ENCODE assay signal across 26 cellular contexts in the genomic region with DNA sequence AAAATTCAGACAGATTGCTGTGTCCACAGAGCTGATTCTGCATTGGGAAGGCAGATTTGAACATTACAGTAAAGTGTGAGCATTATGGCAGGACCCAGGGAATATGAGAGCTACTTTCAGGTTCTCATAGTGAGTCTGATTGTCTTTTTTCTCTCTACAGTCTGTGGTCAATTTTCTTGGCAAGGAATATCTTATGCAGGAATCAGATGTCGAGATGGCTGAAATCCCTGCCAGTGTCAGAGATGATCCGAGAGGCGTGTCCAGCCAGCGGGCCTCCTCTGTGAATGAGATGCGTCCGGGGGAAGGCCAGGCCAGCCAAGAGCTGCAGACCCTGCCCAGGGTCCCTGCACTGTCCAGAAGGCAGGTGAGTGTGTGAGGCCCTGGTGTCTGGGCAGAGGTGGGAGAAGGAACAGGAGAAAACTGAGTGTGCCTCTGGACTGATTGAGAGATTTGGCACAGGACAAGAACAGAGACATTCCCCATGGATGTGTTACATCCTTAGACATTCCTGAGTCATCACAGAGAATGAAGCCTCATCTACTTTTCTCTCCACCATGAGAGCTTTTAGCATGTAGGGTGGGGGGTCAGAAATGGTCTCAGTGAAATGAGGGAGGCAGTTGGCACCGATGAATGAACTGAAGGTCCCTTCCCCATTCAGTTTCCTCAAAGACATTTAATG. TPM values are rescaled to one million over a fixed set of nuclear protein-coding genes. Genes with fewer than 3 reads are reported as not detected.
DNase-seq lines count a peak whose midpoint lies in the region; ATAC-seq, FAIRE-seq and TF ChIP-seq lines count a peak whose summit lies in the region.
"Had no signal": no experiment of that assay in that cellular context is flagged by ENCODE, and none has a peak within 500 bp of the region (broad histone marks: within the 10 kb centered on the region; RNA-seq: fewer than 3 reads in every experiment).

No MANE protein-coding gene starts in this region.

- POLR2A ChIA-PET in CD8-positive, alpha-beta T cell (lab: Charles Lee), result no interaction called here

- H3K4me1 ChIP-seq in GM23338 (ENCODE audit: insufficient read depth), result no peaks in the 10 kb centered on the region
- H3K4me1 ChIP-seq in foreskin keratinocyte, result no peaks in the 10 kb centered on the region
- H3K4me1 ChIP-seq in CD8-positive, alpha-beta T cell (ENCODE audit: insufficient read depth, low read length), result no peaks in the 10 kb centered on the region
- H3K4me1 ChIP-seq: spleen, upper lobe of right lung had no signal

- DNase-seq in GM23338 (ENCODE audit: low spot score), result no peak
- peak; percentile 32 for DNase-seq in RKO (ENCODE audit: low spot score)
- peak; percentile 7 to 41 for DNase-seq in foreskin keratinocyte
- DNase-seq in urothelium cell line (ENCODE audit: low spot score), result peak; percentile 14
- no peak for DNase-seq in iPS-NIHi7 (ENCODE audit: extremely low spot score)
- no peak for DNase-seq in CD8-positive, alpha-beta T cell
- DNase-seq in D721Med (ENCODE audit: insufficient read length, low spot score), result no peak
- DNase-seq: activated CD8-positive, alpha-beta T cell treated with anti-CD3 and anti-CD28 coated beads, Interleukin-2, amount 10 ng/mL, durations not matched to agents 7 days and 5 days; activated naive CD4-positive, alpha-beta T cell treated with anti-CD3 and anti-CD28 coated beads for 36 hours; activated T-cell treated with anti-CD3 and anti-CD28 coated beads, Interleukin-2, amount 50 U/mL, for 1 hour; caudate nucleus; dorsolateral prefrontal cortex; Karpas-422; midbrain; NCI-H1105; NCI-H2081 treated with DMSO at 0.1 percent for 48 hours; NCI-H524; spleen; stimulated activated CD4-positive, alpha-beta T cell treated with anti-CD3 and anti-CD28 coated beads, Interleukin-4, amount 100 ng/mL, for 4 hours; upper lobe of right lung had no signal

- no peaks in the 10 kb centered on the region for H3K9me3 ChIP-seq in CD8-positive, alpha-beta T cell (ENCODE audit: low read length)
- H3K9me3 ChIP-seq: spleen, upper lobe of right lung had no signal

- H3K27ac ChIP-seq in GM23338 (ENCODE audit: low read depth) (no peak overlapping the region), foreskin keratinocyte (no peak overlapping the region)
- H3K27ac ChIP-seq in CD8-positive, alpha-beta T cell (ENCODE audit: low read depth, low read length), result no peak overlapping the region
- H3K27ac ChIP-seq: dorsolateral prefrontal cortex, RWPE1, spleen, upper lobe of right lung had no signal

- no peak overlapping the region for H3K4me2 ChIP-seq in GM23338

- 0 out of 2 replicates have a peak overlapping the region, but pooled peaks have one; percentile 63 for H3K27ac Mint-ChIP-seq in GM23338
- no peak overlapping the region for H3K27ac Mint-ChIP-seq in CD8-positive, alpha-beta T cell
- H3K27ac Mint-ChIP-seq: activated CD8-positive, alpha-beta T cell treated with anti-CD3 and anti-CD28 coated beads, Interleukin-2, amount 10 ng/mL, durations not matched to agents 7 days and 5 days; activated naive CD4-positive, alpha-beta T cell treated with anti-CD3 and anti-CD28 coated beads for 36 hours had no signal

- no peak for ATAC-seq in GM23338
- peak; percentile 39 for ATAC-seq in foreskin keratinocyte
- no peak for ATAC-seq in CD8-positive, alpha-beta T cell
- ATAC-seq: activated CD8-positive, alpha-beta T cell treated with anti-CD3 and anti-CD28 coated beads, Interleukin-2, amount 10 ng/mL, durations not matched to agents 7 days and 5 days; upper lobe of right lung had no signal

- H3K36me3 ChIP-seq in GM23338 (ENCODE audit: insufficient read depth), result no peaks in the 10 kb centered on the region
- H3K36me3 ChIP-seq in CD8-positive, alpha-beta T cell (ENCODE audit: insufficient read depth, low read length), result no peaks in the 10 kb centered on the region
- H3K36me3 ChIP-seq: spleen, upper lobe of right lung had no signal

- peaks cover 11% of the 10 kb centered on the region for H3K27me3 Mint-ChIP-seq in GM23338 (ENCODE audit: insufficient read depth, low read depth, poor library complexity)
- no peaks in the 10 kb centered on the region for H3K27me3 Mint-ChIP-seq in CD8-positive, alpha-beta T cell (ENCODE audit: low read depth)

- intact Hi-C loops in CD8-positive, alpha-beta T cell (cut with DNase I, micrococcal nuclease), result no loop called here

- CTCF ChIA-PET in CD8-positive, alpha-beta T cell (lab: Charles Lee), result no interaction called here

- no peak overlapping the region for H3K4me3 Mint-ChIP-seq in GM23338
- H3K4me3 Mint-ChIP-seq in CD8-positive, alpha-beta T cell, result no peak overlapping the region
- H3K4me3 Mint-ChIP-seq: activated CD8-positive, alpha-beta T cell treated with anti-CD3 and anti-CD28 coated beads, Interleukin-2, amount 10 ng/mL, durations not matched to agents 7 days and 5 days; activated naive CD4-positive, alpha-beta T cell treated with anti-CD3 and anti-CD28 coated beads for 36 hours had no signal

- no peaks in the 10 kb centered on the region for H3F3A ChIP-seq in GM23338 (replicated peaks; ENCODE audit: low read depth)

- H3K36me3 Mint-ChIP-seq in GM23338 (ENCODE audit: low read depth), result peaks cover 3% of the 10 kb centered on the region; the same call in 1 of the 3 replicates
- no peaks in the 10 kb centered on the region for H3K36me3 Mint-ChIP-seq in CD8-positive, alpha-beta T cell

- H3K9me2 ChIP-seq in GM23338 (ENCODE audit: insufficient read depth), result no peaks in the 10 kb centered on the region

- no peak overlapping the region for H2AFZ ChIP-seq in GM23338

- no peaks in the 10 kb centered on the region; the same call in 2 of the 3 replicates for H3K9me3 Mint-ChIP-seq in GM23338
- H3K9me3 Mint-ChIP-seq in CD8-positive, alpha-beta T cell, result no peaks in the 10 kb centered on the region
- H3K9me3 Mint-ChIP-seq: activated naive CD4-positive, alpha-beta T cell treated with anti-CD3 and anti-CD28 coated beads for 36 hours had no signal

- H3K79me2 ChIP-seq in GM23338 (replicated peaks; ENCODE audit: insufficient read depth), result no peaks in the 10 kb centered on the region

- H3K27me3 ChIP-seq in GM23338 (ENCODE audit: insufficient read depth) (no peaks in the 10 kb centered on the region), foreskin keratinocyte (no peaks in the 10 kb centered on the region)
- H3K27me3 ChIP-seq in CD8-positive, alpha-beta T cell (ENCODE audit: insufficient read depth, low read length), result no peaks in the 10 kb centered on the region
- H3K27me3 ChIP-seq: dorsolateral prefrontal cortex, spleen, upper lobe of right lung had no signal

- FAIRE-seq in urothelium cell line (lab: Jason Lieb, UNC) (no peak), D721Med (lab: Jason Lieb, UNC) (no peak)
- FAIRE-seq: HTR-8/SVneo had no signal

- no peaks in the 10 kb centered on the region for H3K4me1 Mint-ChIP-seq in GM23338
- H3K4me1 Mint-ChIP-seq in CD8-positive, alpha-beta T cell (ENCODE audit: low read depth), result no peaks in the 10 kb centered on the region

- TF ChIP-seq CTCF in GM23338 (conservative IDR thresholded peaks at IDR 0.05; ENCODE audit: low read depth in 2 of 2), result no peak
- no peak for TF ChIP-seq CTCF in foreskin keratinocyte (conservative IDR thresholded peaks at IDR 0.05)
- TF ChIP-seq CTCF in CD8-positive, alpha-beta T cell (IDR thresholded peaks at IDR 0.05), result no peak
- no peak for TF ChIP-seq CTCF in D721Med (IDR thresholded peaks at IDR 0.05; ENCODE audit: insufficient read depth, missing control alignments)

- no peaks in the 10 kb centered on the region for H4K20me1 ChIP-seq in GM23338 (replicated peaks; ENCODE audit: insufficient read depth)

- H3K4me3 ChIP-seq in GM23338, result no peak overlapping the region
- H3K4me3 ChIP-seq in CD8-positive, alpha-beta T cell (ENCODE audit: low read depth, low read length), result no peak overlapping the region
- H3K4me3 ChIP-seq: dorsolateral prefrontal cortex, spleen, upper lobe of right lung had no signal

TF ChIP-seq in GM23338, 12 proteins besides CTCF, POLR2A, EP300 and RAD21:
- no peak for TF ChIP-seq STAT1 (IDR thresholded peaks at IDR 0.05; ENCODE audit: unreplicated experiment)
- TF ChIP-seq ZNF114 (CRISPR knock-in tag; IDR thresholded peaks at IDR 0.05), result no peak
- TF ChIP-seq EZH2phosphoT487 (IDR thresholded peaks at IDR 0.05; ENCODE audit: unreplicated experiment), result no peak
- no peak for TF ChIP-seq EZH2 (IDR thresholded peaks at IDR 0.05; ENCODE audit: low read depth, unreplicated experiment)
- no peak for TF ChIP-seq JUNB (IDR thresholded peaks at IDR 0.05; ENCODE audit: unreplicated experiment)

RNA-seq across cellular contexts. Expression of a gene that starts 27.3 kb away (rescaled TPM):
- not detected in 2 replicates for total RNA-seq in GM23338 (2014; rRNA removed; shearing (Covaris generic))
- polyA plus RNA-seq in GM23338 (2016; fragmentation: Nextera tagmentation; extraction: Ambion mirVana) (0.68 and 1.5 TPM in 2 replicates), foreskin keratinocyte (1.6 and 4.7 TPM in 2 replicates)
- total RNA-seq in foreskin keratinocyte, result 0.88 and 2.5 TPM in 2 replicates
- not detected for total RNA-seq in CD8-positive, alpha-beta T cell
- total RNA-seq: epithelial cell of proximal tubule, G401, spleen had no signal
- polyA plus RNA-seq: BJ had no signal

RNA-seq across cellular contexts. Expression of a gene that starts 43.1 kb away (rescaled TPM):
- not detected in 2 replicates for total RNA-seq in GM23338 (2014; rRNA removed; shearing (Covaris generic))
- polyA plus RNA-seq in GM23338 (2016; fragmentation: Nextera tagmentation; extraction: Ambion mirVana) (not detected in 2 replicates), foreskin keratinocyte (not detected in 2 replicates)
- not detected in 2 replicates for total RNA-seq in foreskin keratinocyte
- not detected for total RNA-seq in CD8-positive, alpha-beta T cell
- total RNA-seq: activated CD8-positive, alpha-beta T cell treated with anti-CD3 and anti-CD28 coated beads, Interleukin-2, amount 10 ng/mL, durations not matched to agents 7 days and 5 days; activated naive CD4-positive, alpha-beta T cell treated with anti-CD3 and anti-CD28 coated beads for 36 hours; dorsolateral prefrontal cortex; epithelial cell of proximal tubule; G401; pulmonary artery endothelial cell; spleen; upper lobe of right lung had no signal
- polyA plus RNA-seq: BJ, spleen had no signal

RNA-seq across cellular contexts. Expression of a gene that starts 47.6 kb away (rescaled TPM):
- total RNA-seq in GM23338 (2014; rRNA removed; shearing (Covaris generic)), result 0.10 TPM in 1 of 2 replicates, not detected in the other
- polyA plus RNA-seq in GM23338 (2016; fragmentation: Nextera tagmentation; extraction: Ambion mirVana), result not detected in 2 replicates
- total RNA-seq in foreskin keratinocyte, result not detected in 2 replicates
- polyA plus RNA-seq in foreskin keratinocyte, result 0.04 TPM in 1 of 2 replicates, not detected in the other
- not detected for total RNA-seq in CD8-positive, alpha-beta T cell
- total RNA-seq: activated CD8-positive, alpha-beta T cell treated with anti-CD3 and anti-CD28 coated beads, Interleukin-2, amount 10 ng/mL, durations not matched to agents 7 days and 5 days; activated naive CD4-positive, alpha-beta T cell treated with anti-CD3 and anti-CD28 coated beads for 36 hours; epithelial cell of proximal tubule; G401; pulmonary artery endothelial cell; spleen had no signal

Comparison
In these comparisons a context has a peak if more than half of its experiments do, and no peak if none do; other contexts are left out.
1. DNase-seq: peak in RKO (single experiment), foreskin keratinocyte (2 of 2) and urothelium cell line (single experiment); none in GM23338 (single experiment), iPS-NIHi7 (single experiment), CD8-positive, alpha-beta T cell (0 of 7) and D721Med (single experiment).